In genomic region chr2:6556755-6557154, GRCh38 we compare ENCODE assay signal across 1 cellular context.
TF ChIP-seq lines count a peak whose summit lies in the region.

No MANE protein-coding gene starts in this region.

TF ChIP-seq in GM23338, 12 proteins besides CTCF, POLR2A, EP300 and RAD21 (continued from another document):
- TF ChIP-seq ZNF462 (CRISPR knock-in tag; IDR thresholded peaks at IDR 0.05), result no peak
